In genomic region chr15:41559239-41559488, GRCh38 we compare ENCODE assay signal across 8 cellular contexts. TPM values are rescaled to one million over a fixed set of nuclear protein-coding genes. Genes with fewer than 3 reads are reported as not detected.
A peak's percentile ranks its signal among the peaks of the same experiment; 100 is the strongest.
DNase-seq lines count a peak whose midpoint lies in the region; ATAC-seq and TF ChIP-seq lines count a peak whose summit lies in the region.

No MANE protein-coding gene starts in this region.

- H2BK12ac ChIP-seq in H9 (ENCODE audit: insufficient read length, low read depth, low read length) = no peak overlapping the region

- H3K4ac ChIP-seq in H9 (ENCODE audit: low read depth, low read length) = no peak overlapping the region

- peak overlapping the region; percentile 50; the same call in 1 of the 2 replicates for H3K14ac ChIP-seq in H9 (ENCODE audit: insufficient read depth, low read length)

- no peak overlapping the region for H2BK120ac ChIP-seq in H9 (ENCODE audit: low read depth, low read length, poor library complexity, severe bottlenecking)

- peaks cover 54 to 56% of the 10 kb centered on the region in 2 experiments for H3K4me1 Mint-ChIP-seq in H9

- H3K9ac ChIP-seq in H9 (ENCODE audit: extremely low read depth, insufficient read length, low read length) (no peak overlapping the region), iPS-18a (ENCODE audit: low read length) (peak overlapping the region; percentile 29)

- H3K36me3 ChIP-seq in ascending aorta (no peaks in the 10 kb centered on the region), iPS-18a (ENCODE audit: control insufficient read depth, low read depth, low read length) (peaks cover 4% of the 10 kb centered on the region), spleen (peaks cover 0 to 5% (median 0%) of the 10 kb centered on the region in 6 donors)

- no peaks in the 10 kb centered on the region for H3K9me3 ChIP-seq in H9 (ENCODE audit: control insufficient read depth, low read depth, low read length)
- no peaks in the 10 kb centered on the region for H3K9me3 ChIP-seq in ascending aorta
- H3K9me3 ChIP-seq in iPS-18a (ENCODE audit: control insufficient read depth, low read depth, low read length) = no peaks in the 10 kb centered on the region
- H3K9me3 ChIP-seq in spleen = no peaks in the 10 kb centered on the region

- no peak overlapping the region for H2BK5ac ChIP-seq in H9 (ENCODE audit: insufficient read length, low read length)

- H2BK15ac ChIP-seq in H9 (ENCODE audit: low read depth, low read length) = no peak overlapping the region

- H3K36me3 Mint-ChIP-seq in H9 (ENCODE audit: insufficient read depth in 1 of 3, low read depth in 3 of 3) = peaks cover 11 to 16% (median 11%) of the 10 kb centered on the region in 3 experiments; a peak in 5 of 7 replicates

- TF ChIP-seq CTCF in H9 (conservative IDR thresholded peaks at IDR 0.05) (no peak), ascending aorta (IDR thresholded peaks at IDR 0.05) (no peak), spleen (IDR thresholded peaks at IDR 0.05 in 8 of 11, conservative IDR thresholded peaks at IDR 0.05 in 3 of 11) (no peak)

- no peak overlapping the region for H3T11ph ChIP-seq in H9 (ENCODE audit: low read length)

- no peak overlapping the region for H4K91ac ChIP-seq in H9 (ENCODE audit: insufficient read length, low read depth, low read length)

- no peak overlapping the region for H3K27ac Mint-ChIP-seq in H9

- no peak overlapping the region for H2BK20ac ChIP-seq in H9 (ENCODE audit: low read depth, low read length, poor library complexity, severe bottlenecking)

- peak overlapping the region in 1 of 2 experiments; percentile 85; a peak in 2 of 5 replicates for H3K4me3 Mint-ChIP-seq in H9

- H2AFZ ChIP-seq in H9 (ENCODE audit: low read length) = no peak overlapping the region

- H3K4me1 ChIP-seq in H9 (ENCODE audit: insufficient read depth, low read length) (peaks cover 21% of the 10 kb centered on the region; the same call in 1 of the 2 replicates), ascending aorta (peaks cover 5 to 9% of the 10 kb centered on the region in 2 donors), iPS-18a (ENCODE audit: control insufficient read depth, low read depth, low read length) (peaks cover 44% of the 10 kb centered on the region), spleen (peaks cover 19 to 92% (median 59%) of the 10 kb centered on the region in 6 donors)

- intact Hi-C loops in ascending aorta (cut with DNase I) = loop anchor here (1.0 to 10.0 kb wide), 4 partner anchors 15 to 266 kb away; partner anchors contain the start of genes JMJD7 and RPAP1
- intact Hi-C loops in spleen (cut with DNase I; ENCODE audit: low total_unique reads) = no loop called here
- intact Hi-C loops in posterior cingulate gyrus (cut with DNase I) = loop anchor here (1.0 to 5.0 kb wide), 7 partner anchors 15 to 268 kb away; partner anchors contain the start of genes JMJD7, MAPKBP1, MGA and RPAP1

- no peak overlapping the region for H3K23ac ChIP-seq in H9 (ENCODE audit: insufficient read length, low read depth, low read length)

- H3K56ac ChIP-seq in H9 (ENCODE audit: insufficient read length, low read depth, low read length) = no peak overlapping the region

- no CpG with 5 or more reads among the region's 35 CpGs for WGBS in H9 (ENCODE audit: extremely low coverage, insufficient read length, low lambda C conversion rate)
- 2 to 10% (median 3%) methylated on average over 23 to 35 of the region's 35 CpGs; no CpG with 5 or more reads in 1 of the 5 donors for WGBS in spleen, 5 donors

- H2AK5ac ChIP-seq in H9 (ENCODE audit: insufficient read length, low read length) = no peak overlapping the region

- H3K23me2 ChIP-seq in H9 (ENCODE audit: insufficient read length, low read depth, low read length, poor library complexity, severe bottlenecking) = peaks cover 15% of the 10 kb centered on the region

- H3K79me1 ChIP-seq in H9 (ENCODE audit: insufficient read depth, low read depth, low read length, poor library complexity, severe bottlenecking) = no peaks in the 10 kb centered on the region

- no peak overlapping the region for H3K18ac ChIP-seq in H9 (ENCODE audit: insufficient read length, low read depth, low read length)

- H4K20me1 ChIP-seq in H9 (ENCODE audit: control insufficient read depth, insufficient read depth, insufficient read length) = no peaks in the 10 kb centered on the region

- no peak overlapping the region for H4K5ac ChIP-seq in H9 (ENCODE audit: insufficient read length, low read depth, low read length)

- no peak for DNase-seq in H9
- no peak for DNase-seq in ascending aorta (ENCODE audit: low spot score in 2 of 2)
- DNase-seq in spleen = no peak
- no peak for DNase-seq in cerebellar nuclear complex (lab: John Stamatoyannopoulos, UW)
- DNase-seq in posterior cingulate gyrus = no peak
- no peak for DNase-seq in NCI-H345 (lab: John Stamatoyannopoulos, UW)

- no peak for ATAC-seq in HG03139 (IDR thresholded peaks at IDR 0.05; ENCODE audit: unreplicated experiment)

- H3K9me3 Mint-ChIP-seq in H9 = no peaks in the 10 kb centered on the region; a peak in 1 of 5 replicates

- H3K4me3 ChIP-seq in ascending aorta (peak overlapping the region; percentile 95 to 97), iPS-18a (ENCODE audit: low read length) (peak overlapping the region; percentile 65), spleen (peak overlapping the region; percentile 36 to 80 (median 55))

- no peaks in the 10 kb centered on the region; the same call in 1 of the 2 replicates for H3K27me3 ChIP-seq in H9 (ENCODE audit: insufficient read depth, low read length)
- H3K27me3 ChIP-seq in ascending aorta = no peaks in the 10 kb centered on the region
- peaks cover 15% of the 10 kb centered on the region for H3K27me3 ChIP-seq in iPS-18a (ENCODE audit: control insufficient read depth, insufficient read depth, low read length)
- peaks cover 0 to 39% (median 7%) of the 10 kb centered on the region in 7 donors for H3K27me3 ChIP-seq in spleen (replicated peaks in 1 of 7)

- H3K27me3 Mint-ChIP-seq in H9 (ENCODE audit: low read depth) = no peaks in the 10 kb centered on the region

- H4K8ac ChIP-seq in H9 (replicated peaks; ENCODE audit: insufficient read length, low read depth, low read length) = no peak overlapping the region

- peak overlapping the region; percentile 93 for H3K4me2 ChIP-seq in H9 (ENCODE audit: insufficient read depth, insufficient read length, low read length)

- H3K79me2 ChIP-seq in H9 (ENCODE audit: insufficient read depth, low read length) = no peaks in the 10 kb centered on the region; the same call in 1 of the 2 replicates

- H3K27ac ChIP-seq in H9 (ENCODE audit: insufficient read length, low read depth, low read length) (no peak overlapping the region), ascending aorta (peak overlapping the region in 1 of 2 donors; percentile 50), iPS-18a (ENCODE audit: low read length) (no peak overlapping the region), spleen (peak overlapping the region in 7 of 8 donors; percentile 63 to 81 (median 77))

- TF ChIP-seq POLR2A in spleen (IDR thresholded peaks at IDR 0.05) = no peak

RNA-seq across cellular contexts. Expression of gene TYRO3, which starts 0.2 kb away (rescaled TPM):
- total RNA-seq in H9 (2021) (118 and 124 TPM in 2 replicates), ascending aorta (7.0 TPM), spleen (10 to 100 TPM; 10.9 to 36.2 (median 21.4) TPM)
- polyA plus RNA-seq in spleen = 1 to 10 TPM; 2.6 to 5.7 (median 4.3) TPM

RNA-seq across cellular contexts. Expression of gene RPAP1, which starts 15.1 kb away (rescaled TPM):
- total RNA-seq in H9 (2021) = 73.5 and 74.5 TPM in 2 replicates
- 59.4 TPM for total RNA-seq in ascending aorta
- total RNA-seq in spleen = 10 to 100 TPM; 15.8 to 35.9 (median 27.7) TPM
- polyA plus RNA-seq in spleen = 10 to 100 TPM in 2 of 3 donors, 1 to 10 TPM in 1; 7.9 to 11.8 (median 10.2) TPM

RNA-seq across cellular contexts. Expression of gene LTK, which starts 45.5 kb away (rescaled TPM):
- total RNA-seq in H9 (2021) (0.31 TPM in 2 replicates), ascending aorta (not detected), spleen (1 to 10 TPM; 2.0 to 7.0 (median 4.5) TPM)
- polyA plus RNA-seq in spleen = 1 to 10 TPM in 2 of 3 donors, under 1 TPM in 1; 0.93 to 5.3 (median 4.5) TPM

Comparison
In these comparisons a context has a peak if more than half of its experiments do, and no peak if none do; other contexts are left out.
1. H3K27ac ChIP-seq: peak in spleen (7 of 8); none in H9 (single experiment) and iPS-18a (single experiment).
2. Peak in every context shown above with its lines, with median percentiles within 50 percentile points of each other: H3K4me3 ChIP-seq.